In genomic region chr5:63306909-63307308, GRCh38 we compare ENCODE assay signal across 19 cellular contexts.
"Had no signal": no experiment of that assay in that cellular context is flagged by ENCODE, and none has a peak within 500 bp of the region (broad histone marks: within the 10 kb centered on the region; RNA-seq: fewer than 3 reads in every experiment).

No MANE protein-coding gene starts in this region.

- ATAC-seq: HepG2, Panc1, PC-3 had no signal

- H3K27ac ChIP-seq: RWPE1 had no signal

- DNase-seq: IMR-90; Kasumi-1; KG1; MM.1S; NCI-H1092 treated with DMSO at 0.1 percent for 48 hours; NCI-H1436; NCI-H187; NCI-H2029; NCI-H2171 treated with DMSO at 0.1 percent for 48 hours; NCI-H345; NCI-H446 treated with DMSO at 0.1 percent for 48 hours; NCI-H510A treated with DMSO at 0.1 percent for 48 hours; NCI-H526; NK-92 treated with Interleukin-12 subunit alpha and Interleukin-12 subunit beta, amount 100 ng/mL, for 24 hours; PC-3; SHP77 had no signal
